ENCODE assay signal across 20 cellular contexts in the genomic region with DNA sequence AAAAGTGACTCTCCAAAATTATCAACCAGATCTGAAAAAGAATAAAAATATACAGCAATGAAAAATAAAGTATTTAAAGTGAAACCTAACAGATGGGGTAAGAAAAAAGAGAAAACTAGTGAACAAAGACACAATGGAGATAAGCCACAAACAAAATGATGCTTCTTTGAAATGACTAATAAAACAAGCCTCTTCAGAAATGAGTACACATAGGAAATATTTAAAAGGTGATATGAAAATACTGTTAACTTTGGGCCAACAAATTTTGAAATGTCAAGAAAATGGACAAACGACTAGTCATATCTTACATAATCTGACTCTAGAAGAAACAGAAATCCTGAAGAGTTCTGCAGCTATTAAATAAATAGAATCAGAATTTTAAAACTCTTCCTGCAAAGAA.
DNase-seq lines count a peak whose midpoint lies in the region; ATAC-seq, FAIRE-seq and TF ChIP-seq lines count a peak whose summit lies in the region.
"Had no signal": no experiment of that assay in that cellular context is flagged by ENCODE, and none has a peak within 500 bp of the region (broad histone marks: within the 10 kb centered on the region; RNA-seq: fewer than 3 reads in every experiment).

No MANE protein-coding gene starts in this region.

- CTCF ChIA-PET in MCF 10A (lab: Yijun Ruan, JAX) = interaction anchor here (0.9 to 2.0 kb wide), 4 partner anchors 11 to 138 kb away, joined by 3 to 5 read pairs (median 4); no protein-coding TSS in a partner anchor
- CTCF ChIA-PET in GM12878 (lab: Yijun Ruan, JAX) = interaction anchor here (0.6 to 1.8 kb wide), 4 partner anchors 9 to 930 kb away, joined by 3 to 7 read pairs (median 4); no protein-coding TSS in a partner anchor
- CTCF ChIA-PET in CD8-positive, alpha-beta memory T cell (lab: Charles Lee) = interaction anchor here (1.2 kb wide), 1 partner anchor 10 kb away, joined by 3 read pairs; no protein-coding TSS in a partner anchor
- CTCF ChIA-PET in HepG2 (lab: Yijun Ruan, JAX; ENCODE audit: low intra/inter-chr PET ratio, low total read pairs) = interaction anchor here (0.8 to 1.7 kb wide), 3 partner anchors 819 to 1473 kb away, joined by 3 to 4 read pairs (median 3); no protein-coding TSS in a partner anchor

- no peak overlapping the region for H3K27ac ChIP-seq in breast epithelium
- H3K27ac ChIP-seq in Karpas-422 (ENCODE audit: low read length) = no peak overlapping the region
- H3K27ac ChIP-seq in GM12878 (ENCODE audit: control insufficient read depth, insufficient read depth) = no peak overlapping the region
- H3K27ac ChIP-seq in iPS-20b (ENCODE audit: low read length) = no peak overlapping the region
- no peak overlapping the region for H3K27ac ChIP-seq in CD8-positive, alpha-beta memory T cell (ENCODE audit: low read depth, low read length)
- H3K27ac ChIP-seq in HepG2 (ENCODE audit: extremely low read length, insufficient read depth, low read length) = no peak overlapping the region
- H3K27ac ChIP-seq: 22Rv1, BLaER1, C4-2B had no signal

- H3K4me1 ChIP-seq in breast epithelium (no peaks in the 10 kb centered on the region), Karpas-422 (ENCODE audit: low read length) (peaks cover 55% of the 10 kb centered on the region), GM12878 (ENCODE audit: control insufficient read depth, insufficient read depth, low read length) (no peaks in the 10 kb centered on the region), iPS-20b (ENCODE audit: insufficient read depth, low read length) (peaks cover 17% of the 10 kb centered on the region), HepG2 (ENCODE audit: insufficient read depth, low read length) (no peaks in the 10 kb centered on the region)
- H3K4me1 ChIP-seq in CD8-positive, alpha-beta memory T cell (ENCODE audit: insufficient read depth, low read length) = no peaks in the 10 kb centered on the region
- H3K4me1 ChIP-seq: BLaER1 had no signal

- DNase-seq in MCF 10A (ENCODE audit: unreplicated experiment) = no peak
- no peak for DNase-seq in breast epithelium (ENCODE audit: low spot score in 2 of 2)
- DNase-seq in Karpas-422 = no peak
- DNase-seq in GM12878 (ENCODE audit: low read depth, low spot score) = no peak
- no peak for DNase-seq in CD8-positive, alpha-beta memory T cell
- no peak for DNase-seq in HepG2 (ENCODE audit: low spot score)
- DNase-seq in mesothelial cell of epicardium (ENCODE audit: low spot score in 2 of 2, unreplicated experiment in 2 of 2) = no peak
- DNase-seq: CD8-positive, alpha-beta T cell; DMS 273 treated with DMSO at 0.1 percent for 48 hours; DMS79; GDM1; GOT3 had no signal

- H3K9me3 Mint-ChIP-seq in MCF 10A (ENCODE audit: unreplicated experiment) (no peaks in the 10 kb centered on the region), mesothelial cell of epicardium (no peaks in the 10 kb centered on the region)
- H3K9me3 Mint-ChIP-seq in CD8-positive, alpha-beta memory T cell = no peaks in the 10 kb centered on the region
- H3K9me3 Mint-ChIP-seq: CD8-positive, alpha-beta T cell had no signal

- H3K27ac Mint-ChIP-seq in MCF 10A (ENCODE audit: low read depth, unreplicated experiment) = peak overlapping the region; percentile 54
- no peak overlapping the region for H3K27ac Mint-ChIP-seq in CD8-positive, alpha-beta memory T cell
- H3K27ac Mint-ChIP-seq in mesothelial cell of epicardium = no peak overlapping the region
- H3K27ac Mint-ChIP-seq: B cell; CD4-positive, CD25-positive, alpha-beta regulatory T cell; CD8-positive, alpha-beta T cell had no signal

- intact Hi-C loops in MCF 10A (cut with micrococcal nuclease) = no loop called here
- intact Hi-C loops in breast epithelium (cut with DNase I; ENCODE audit: low total_unique reads) = loop anchor here (5.0 kb wide), 1 partner anchor 588 kb away; no protein-coding TSS in a partner anchor
- intact Hi-C loops in GM12878 (cut with micrococcal nuclease; ENCODE audit: unreplicated experiment) = no loop called here
- intact Hi-C loops in HepG2 (cut with micrococcal nuclease; ENCODE audit: unreplicated experiment) = loop anchor here (5.0 kb wide), 1 partner anchor 1452 kb away; no protein-coding TSS in a partner anchor

- ATAC-seq in GM12878 (no peak), HepG2 (no peak)
- ATAC-seq: CD8-positive, alpha-beta T cell had no signal

- BruUV-seq in MCF 10A (replicated peaks; lab: Mats Ljungman, UMichigan) = no TSS peak
- BruUV-seq in GM12878 (replicated peaks; lab: Mats Ljungman, UMichigan) = no TSS peak
- BruUV-seq in HepG2 (replicated peaks; lab: Mats Ljungman, UMichigan) = no TSS peak

- TF ChIP-seq CTCF in MCF 10A (IDR thresholded peaks at IDR 0.05; ENCODE audit: unreplicated experiment) (no peak), breast epithelium (IDR thresholded peaks at IDR 0.05) (no peak), GM12878 (IDR thresholded peaks at IDR 0.05 in 2 of 3, conservative IDR thresholded peaks at IDR 0.05 in 1 of 3; ENCODE audit: control insufficient read depth in 2 of 3, extremely low read depth in 1 of 3, insufficient read depth in 1 of 3, low read depth in 3 of 3, low read length in 3 of 3) (no peak), HepG2 (CRISPR knock-in tag; IDR thresholded peaks at IDR 0.05) (no peak), mesothelial cell of epicardium (IDR thresholded peaks at IDR 0.05; ENCODE audit: unreplicated experiment) (no peak)

- H3K4me3 ChIP-seq in breast epithelium (no peak overlapping the region), Karpas-422 (ENCODE audit: low read length) (no peak overlapping the region), GM12878 (no peak overlapping the region), iPS-20b (ENCODE audit: low read length) (no peak overlapping the region), HepG2 (replicated peaks in 1 of 3; ENCODE audit: insufficient read depth in 1 of 3, low read depth in 2 of 3, low read length in 3 of 3) (no peak overlapping the region)
- no peak overlapping the region for H3K4me3 ChIP-seq in CD8-positive, alpha-beta memory T cell (ENCODE audit: low read length)
- H3K4me3 ChIP-seq: BLaER1 had no signal

- no peaks in the 10 kb centered on the region for H3K36me3 Mint-ChIP-seq in MCF 10A (ENCODE audit: insufficient read depth, unreplicated experiment)
- H3K36me3 Mint-ChIP-seq in CD8-positive, alpha-beta memory T cell = no peaks in the 10 kb centered on the region
- H3K36me3 Mint-ChIP-seq in mesothelial cell of epicardium = no peaks in the 10 kb centered on the region
- H3K36me3 Mint-ChIP-seq: CD4-positive, CD25-positive, alpha-beta regulatory T cell; CD8-positive, alpha-beta T cell had no signal

- H3K4me2 ChIP-seq in Karpas-422 (ENCODE audit: low read depth, low read length, poor library complexity, severe bottlenecking) (peak overlapping the region; percentile 47), GM12878 (ENCODE audit: control insufficient read depth, insufficient read depth) (no peak overlapping the region), HepG2 (ENCODE audit: low read depth, low read length) (no peak overlapping the region)
- H3K4me2 ChIP-seq: BLaER1 had no signal

- no peaks in the 10 kb centered on the region for H3K79me2 ChIP-seq in Karpas-422 (ENCODE audit: low read length)
- no peaks in the 10 kb centered on the region for H3K79me2 ChIP-seq in GM12878 (ENCODE audit: control insufficient read depth, insufficient read depth, low read length)
- H3K79me2 ChIP-seq in HepG2 (ENCODE audit: insufficient read depth, low read length) = no peaks in the 10 kb centered on the region

- TF ChIP-seq EP300 in GM12878 (IDR thresholded peaks at IDR 0.05; ENCODE audit: borderline replicate concordance in 1 of 2, control insufficient read depth in 1 of 2, low read depth in 2 of 2, low read length in 2 of 2) (no peak), HepG2 (IDR thresholded peaks at IDR 0.05; ENCODE audit: low read depth in 2 of 2, low read length in 2 of 2) (no peak), HepG2 (CRISPR knock-in tag; IDR thresholded peaks at IDR 0.05; ENCODE audit: borderline replicate concordance) (no peak)

- H3K4me1 Mint-ChIP-seq in MCF 10A (ENCODE audit: insufficient read depth, unreplicated experiment) (no peaks in the 10 kb centered on the region), mesothelial cell of epicardium (peaks cover 18% of the 10 kb centered on the region)
- no peaks in the 10 kb centered on the region for H3K4me1 Mint-ChIP-seq in CD8-positive, alpha-beta memory T cell
- H3K4me1 Mint-ChIP-seq: B cell; CD4-positive, CD25-positive, alpha-beta regulatory T cell had no signal

- SMC1A ChIA-PET in GM12878 (lab: Charles Lee; ENCODE audit: uncharacterized antibody, unreplicated experiment) = interaction anchor here (0.8 to 1.3 kb wide), 3 partner anchors 16 to 870 kb away, joined by 3 read pairs; no protein-coding TSS in a partner anchor

- no peak overlapping the region for H2AFZ ChIP-seq in Karpas-422 (ENCODE audit: low read length)
- no peak overlapping the region for H2AFZ ChIP-seq in GM12878 (ENCODE audit: control insufficient read depth, low read depth, low read length)
- no peak overlapping the region for H2AFZ ChIP-seq in HepG2 (ENCODE audit: low read length)

- TF ChIP-seq POLR2A in breast epithelium (IDR thresholded peaks at IDR 0.05) (no peak), GM12878 (IDR thresholded peaks at IDR 0.05; ENCODE audit: low read depth, low read length) (no peak), HepG2 (IDR thresholded peaks at IDR 0.05; ENCODE audit: insufficient read depth in 1 of 2, low read depth in 2 of 2, low read length in 2 of 2) (no peak)

- WGBS in GM12878 (ENCODE audit: insufficient coverage, insufficient replicate concordance, low lambda C conversion rate, missing lambda C conversion rate) = 0% methylated on average over 1 of the region's 1 CpG
- 0% methylated on average over 1 of the region's 1 CpG for WGBS in HepG2 (ENCODE audit: low lambda C conversion rate)

- no peak overlapping the region for H3K9ac ChIP-seq in Karpas-422 (ENCODE audit: low read length)
- no peak overlapping the region for H3K9ac ChIP-seq in GM12878 (ENCODE audit: control insufficient read depth, insufficient read depth, low read length)
- 0 out of 2 replicates have a peak overlapping the region, but pooled peaks have one; percentile 18 for H3K9ac ChIP-seq in iPS-20b (ENCODE audit: low read depth, low read length)
- no peak overlapping the region for H3K9ac ChIP-seq in HepG2 (ENCODE audit: insufficient read depth, low read depth, low read length)
- H3K9ac ChIP-seq: BLaER1 had no signal

- TF ChIP-seq RAD21 in GM12878 (IDR thresholded peaks at IDR 0.05; ENCODE audit: insufficient read depth, low read depth, low read length) (no peak), HepG2 (CRISPR knock-in tag; IDR thresholded peaks at IDR 0.05) (no peak)

- FAIRE-seq in GM12878 (lab: Jason Lieb, UNC) = no peak
- FAIRE-seq in HepG2 (lab: Jason Lieb, UNC) = no peak
- FAIRE-seq: A204.1, D721Med had no signal

- H3K27me3 ChIP-seq in breast epithelium = no peaks in the 10 kb centered on the region
- H3K27me3 ChIP-seq in Karpas-422 (ENCODE audit: low read length) = no peaks in the 10 kb centered on the region
- H3K27me3 ChIP-seq in GM12878 (replicated peaks in 1 of 2; ENCODE audit: control insufficient read depth in 2 of 2, insufficient read depth in 2 of 2, low read length in 1 of 2) = no peaks in the 10 kb centered on the region
- H3K27me3 ChIP-seq in iPS-20b (ENCODE audit: insufficient read depth, low read length) = no peaks in the 10 kb centered on the region
- peaks cover 3% of the 10 kb centered on the region for H3K27me3 ChIP-seq in CD8-positive, alpha-beta memory T cell (ENCODE audit: insufficient read depth, low read length, poor library complexity, severe bottlenecking)
- no peaks in the 10 kb centered on the region for H3K27me3 ChIP-seq in HepG2 (ENCODE audit: control insufficient read depth in 1 of 2, insufficient read depth in 2 of 2, low read length in 2 of 2)
- H3K27me3 ChIP-seq: BLaER1 had no signal

- H4K20me1 ChIP-seq in Karpas-422 (ENCODE audit: insufficient read depth, low read depth, low read length) (no peaks in the 10 kb centered on the region), GM12878 (ENCODE audit: control insufficient read depth, insufficient read depth) (no peaks in the 10 kb centered on the region), HepG2 (ENCODE audit: insufficient read depth, low read length) (no peaks in the 10 kb centered on the region)
- H4K20me1 ChIP-seq: BLaER1 had no signal

- POLR2A ChIA-PET in MCF 10A (lab: Yijun Ruan, JAX) = interaction anchor here (0.9 to 1.2 kb wide), 2 partner anchors 14 to 17 kb away, joined by 3 read pairs; no protein-coding TSS in a partner anchor
- POLR2A ChIA-PET in GM12878 (lab: Charles Lee) = no interaction called here
- POLR2A ChIA-PET in CD8-positive, alpha-beta memory T cell (lab: Charles Lee) = no interaction called here
- POLR2A ChIA-PET in HepG2 (lab: Yijun Ruan, JAX) = no interaction called here

- in situ Hi-C loops in GM12878 (cut with MboI) = no loop called here
- in situ Hi-C loops in HepG2 (cut with HindIII; ENCODE audit: extremely low pct_ligation_motif_present, low pct_unique_long_range_greater_than_20kb) = no loop called here

- H3K9me3 ChIP-seq in breast epithelium (no peaks in the 10 kb centered on the region), Karpas-422 (ENCODE audit: low read length) (no peaks in the 10 kb centered on the region), GM12878 (replicated peaks; ENCODE audit: control insufficient read depth, insufficient read depth, low read length) (no peaks in the 10 kb centered on the region), iPS-20b (ENCODE audit: insufficient read depth, low read depth, low read length) (no peaks in the 10 kb centered on the region), HepG2 (ENCODE audit: low read length) (no peaks in the 10 kb centered on the region)
- no peaks in the 10 kb centered on the region for H3K9me3 ChIP-seq in CD8-positive, alpha-beta memory T cell (ENCODE audit: low read length)
- H3K9me3 ChIP-seq: BLaER1 had no signal

- no peaks in the 10 kb centered on the region for H3K27me3 Mint-ChIP-seq in MCF 10A (ENCODE audit: insufficient read depth, unreplicated experiment)
- H3K27me3 Mint-ChIP-seq in CD8-positive, alpha-beta memory T cell = peaks cover 3 to 17% of the 10 kb centered on the region in 2 donors
- no peaks in the 10 kb centered on the region for H3K27me3 Mint-ChIP-seq in mesothelial cell of epicardium (ENCODE audit: low read depth)

- RAD21 ChIA-PET in GM12878 (lab: Charles Lee; ENCODE audit: unreplicated experiment) = no interaction called here

- H3K4me3 Mint-ChIP-seq in MCF 10A (ENCODE audit: unreplicated experiment) (no peak overlapping the region), mesothelial cell of epicardium (no peak overlapping the region)
- H3K4me3 Mint-ChIP-seq in CD8-positive, alpha-beta memory T cell = no peak overlapping the region
- H3K4me3 Mint-ChIP-seq: B cell; CD4-positive, CD25-positive, alpha-beta regulatory T cell; CD8-positive, alpha-beta T cell had no signal

- no peaks in the 10 kb centered on the region for H3K36me3 ChIP-seq in breast epithelium
- H3K36me3 ChIP-seq in Karpas-422 (ENCODE audit: insufficient read depth, low read length) = no peaks in the 10 kb centered on the region
- no peaks in the 10 kb centered on the region for H3K36me3 ChIP-seq in GM12878 (ENCODE audit: control insufficient read depth in 2 of 2, insufficient read depth in 2 of 2, low read length in 1 of 2)
- H3K36me3 ChIP-seq in iPS-20b (ENCODE audit: insufficient read depth, low read depth, low read length) = no peaks in the 10 kb centered on the region
- no peaks in the 10 kb centered on the region for H3K36me3 ChIP-seq in CD8-positive, alpha-beta memory T cell (ENCODE audit: insufficient read depth, low read length)
- no peaks in the 10 kb centered on the region for H3K36me3 ChIP-seq in HepG2 (replicated peaks in 1 of 2; ENCODE audit: control insufficient read depth in 1 of 2, insufficient read depth in 2 of 2, low read length in 2 of 2)
- H3K36me3 ChIP-seq: BLaER1 had no signal

- no peaks in the 10 kb centered on the region for H3K9me2 ChIP-seq in Karpas-422 (replicated peaks; ENCODE audit: insufficient read depth, low read length)

Comparison
In these comparisons a context has a peak if more than half of its experiments do, and no peak if none do; other contexts are left out.
1. intact Hi-C loops: an anchor here in breast epithelium (5.0 kb wide) and HepG2 (5.0 kb wide); none called in MCF 10A and GM12878.